In genomic region chr17:64682261-64683181, GRCh38 we compare ENCODE assay signal across 1 cellular context.
TF ChIP-seq lines count a peak whose summit lies in the region.

No MANE protein-coding gene starts in this region.

TF ChIP-seq in SK-N-SH, 30 proteins besides CTCF, POLR2A, EP300 and RAD21 (continued from another document):
- peak; percentile 50; the same call in 1 of the 2 replicates for TF ChIP-seq PBX3 (IDR thresholded peaks at IDR 0.05)
